ENCODE assay signal across 14 cellular contexts in genomic region chr7:134854816-134855215, GRCh38.
DNase-seq lines count a peak whose midpoint lies in the region; ATAC-seq, FAIRE-seq and TF ChIP-seq lines count a peak whose summit lies in the region.
"Had no signal": no experiment of that assay in that cellular context is flagged by ENCODE, and none has a peak within 500 bp of the region (broad histone marks: within the 10 kb centered on the region; RNA-seq: fewer than 3 reads in every experiment).

No MANE protein-coding gene starts in this region.

- DNase-seq in EL: peak; percentile 33
- DNase-seq in NCI-H82 (lab: John Stamatoyannopoulos, UW): peak; percentile 66
- peak; percentile 70 for DNase-seq in endothelial cell of umbilical vein (ENCODE audit: low read depth, low spot score)
- DNase-seq in sciatic nerve (ENCODE audit: low spot score): no peak
- DNase-seq in inferior parietal cortex (ENCODE audit: extremely low spot score): no peak
- DNase-seq in activated CD4-positive, alpha-beta T cell treated with anti-CD3 and anti-CD28 coated beads, Interleukin-2, amount 50 U/mL, for 4 hours: no peak
- DNase-seq in medulla oblongata (ENCODE audit: extremely low spot score): no peak
- DNase-seq: activated gamma-delta T cell treated with Interleukin-2 at 50 U/mL for 16 hours, DND-41, NCI-H146, posterior cingulate gyrus, T-helper 9 cell had no signal

- POLR2A ChIA-PET in endothelial cell of umbilical vein (lab: Charles Lee): no interaction called here

- peak; percentile 65 for FAIRE-seq in endothelial cell of umbilical vein (lab: Jason Lieb, UNC)
- FAIRE-seq: endometrium had no signal

- no peaks in the 10 kb centered on the region for H3K27me3 ChIP-seq in endothelial cell of umbilical vein (ENCODE audit: control insufficient read depth in 2 of 2, insufficient read depth in 2 of 2, low read length in 2 of 2)

- CTCF ChIA-PET in endothelial cell of umbilical vein (lab: Charles Lee): no interaction called here

- peaks cover 32% of the 10 kb centered on the region for H3K4me1 ChIP-seq in endothelial cell of umbilical vein (ENCODE audit: control insufficient read depth, extremely low read depth, insufficient read depth, low read length)

- ATAC-seq in sciatic nerve (peak; percentile 27), GM21576 (IDR thresholded peaks at IDR 0.05; ENCODE audit: unreplicated experiment) (no peak)

- no peak for TF ChIP-seq POLR2A in endothelial cell of umbilical vein (IDR thresholded peaks at IDR 0.05; ENCODE audit: low read depth, low read length)

- no peaks in the 10 kb centered on the region for H3K9me1 ChIP-seq in endothelial cell of umbilical vein (replicated peaks; ENCODE audit: control insufficient read depth, extremely low read depth, insufficient read depth, low read length)

- peaks cover 3 to 6% of the 10 kb centered on the region in 2 experiments for H3K36me3 ChIP-seq in endothelial cell of umbilical vein (ENCODE audit: control insufficient read depth in 2 of 2, extremely low read depth in 1 of 2, insufficient read depth in 2 of 2, low read length in 2 of 2)

- H3K4me3 ChIP-seq in endothelial cell of umbilical vein (replicated peaks in 1 of 3; ENCODE audit: insufficient read depth in 1 of 3, low read depth in 1 of 3, low read length in 3 of 3): no peak overlapping the region

- H3K9me3 ChIP-seq in endothelial cell of umbilical vein (replicated peaks; ENCODE audit: control insufficient read depth, insufficient read depth, low read length): no peaks in the 10 kb centered on the region

- BruUV-seq in endothelial cell of umbilical vein (replicated peaks; lab: Mats Ljungman, UMichigan): no TSS peak

- H3K4me2 ChIP-seq in endothelial cell of umbilical vein (ENCODE audit: insufficient read depth, low read length): peak overlapping the region; percentile 21

- peaks cover 76% of the 10 kb centered on the region for H3K79me2 ChIP-seq in endothelial cell of umbilical vein (ENCODE audit: control insufficient read depth, insufficient read depth, low read length)

- no peak overlapping the region for H2AFZ ChIP-seq in endothelial cell of umbilical vein (ENCODE audit: low read depth, low read length)

- no peak overlapping the region for H3K9ac ChIP-seq in endothelial cell of umbilical vein (replicated peaks; ENCODE audit: extremely low read depth, insufficient read depth, low read length)

- intact Hi-C loops in endothelial cell of umbilical vein (cut with micrococcal nuclease): no loop called here
- intact Hi-C loops in sciatic nerve (cut with DNase I): no loop called here

- TF ChIP-seq CTCF in endothelial cell of umbilical vein (IDR thresholded peaks at IDR 0.05; ENCODE audit: extremely low read depth in 1 of 2, insufficient read depth in 1 of 2, low read depth in 1 of 2, low read length in 2 of 2): no peak

- peak overlapping the region; percentile 12 for H3K27ac ChIP-seq in endothelial cell of umbilical vein (ENCODE audit: insufficient read depth, low read depth, low read length)

- H4K20me1 ChIP-seq in endothelial cell of umbilical vein (replicated peaks; ENCODE audit: control insufficient read depth, extremely low read depth, insufficient read depth, low read length): no peaks in the 10 kb centered on the region

- dilution Hi-C loops in endothelial cell of umbilical vein (cut with MboI; ENCODE audit: extremely low pct_ligation_motif_present, low sequenced_read_pairs): no loop called here

TF ChIP-seq in endothelial cell of umbilical vein, 7 proteins besides CTCF, POLR2A, EP300 and RAD21:
- TF ChIP-seq MYC (IDR thresholded peaks at IDR 0.05; ENCODE audit: low read depth, low read length) (no peak), MAX (IDR thresholded peaks at IDR 0.05; ENCODE audit: insufficient read depth, insufficient read length) (no peak), JUN (IDR thresholded peaks at IDR 0.05; ENCODE audit: borderline replicate concordance, insufficient read depth, insufficient read length, low read depth) (no peak), POLR2AphosphoS5 (IDR thresholded peaks at IDR 0.05; ENCODE audit: insufficient read depth, low read depth, low read length) (peak; percentile 30)
TF ChIP-seq in endothelial cell of umbilical vein: peak in this region for 1.

Comparison
In these comparisons a context has a peak if more than half of its experiments do, and no peak if none do; other contexts are left out.
1. DNase-seq: peak in EL (single experiment), NCI-H82 (single experiment) and endothelial cell of umbilical vein (single experiment); none in sciatic nerve (single experiment), inferior parietal cortex (single experiment), activated CD4-positive, alpha-beta T cell treated with anti-CD3 and anti-CD28 coated beads, Interleukin-2, amount 50 U/mL, for 4 hours (0 of 2) and medulla oblongata (single experiment).